In the genomic region with DNA sequence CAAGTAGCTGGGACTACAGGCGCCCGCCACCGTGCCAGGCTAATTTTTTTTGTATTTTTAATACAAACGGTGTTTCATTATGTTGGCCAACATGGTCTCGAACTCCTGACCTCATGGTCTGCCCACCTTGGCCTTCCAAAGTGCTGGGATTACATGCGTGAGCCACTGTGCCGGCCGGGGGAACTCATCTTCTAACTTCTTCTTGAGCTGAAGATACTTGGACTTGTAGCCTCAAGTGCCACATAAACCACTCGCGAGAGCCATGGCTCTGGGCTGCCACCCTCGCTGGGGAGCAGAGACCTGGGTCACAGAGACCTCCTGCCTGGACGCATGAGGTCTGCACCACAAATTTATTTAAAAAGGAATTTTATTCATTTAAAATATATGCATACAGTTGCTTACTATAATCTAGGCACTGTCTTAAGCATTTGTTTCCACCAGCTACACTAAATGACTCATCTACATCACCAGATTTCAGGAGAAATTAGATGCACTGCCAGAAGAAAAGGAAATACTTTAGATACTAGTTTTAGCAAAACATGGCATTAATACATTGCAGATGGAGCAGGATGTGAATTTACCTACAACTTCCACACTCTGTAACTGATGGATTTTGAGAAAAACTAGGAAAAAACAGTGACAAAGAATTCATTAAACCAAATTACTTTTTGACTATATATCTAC, we compare ENCODE assay signal across 20 cellular contexts. TPM values are rescaled to one million over a fixed set of nuclear protein-coding genes. Genes with fewer than 3 reads are reported as not detected.
DNase-seq lines count a peak whose midpoint lies in the region; FAIRE-seq and TF ChIP-seq lines count a peak whose summit lies in the region.
"Had no signal": no experiment of that assay in that cellular context is flagged by ENCODE, and none has a peak within 500 bp of the region (broad histone marks: within the 10 kb centered on the region; RNA-seq: fewer than 3 reads in every experiment).

No MANE protein-coding gene starts in this region.

- no peaks in the 10 kb centered on the region for H3K79me2 ChIP-seq in mammary epithelial cell (ENCODE audit: insufficient read depth, low read length)
- no peaks in the 10 kb centered on the region for H3K79me2 ChIP-seq in astrocyte (ENCODE audit: insufficient read depth, low read length)

- no peak for TF ChIP-seq POLR2A in breast epithelium (IDR thresholded peaks at IDR 0.05)

- peak; percentile 17 for FAIRE-seq in astrocyte (lab: Jason Lieb, UNC)

- CTCF ChIA-PET in mammary epithelial cell (lab: Charles Lee; ENCODE audit: low non-redundant PET): interaction anchor here (0.7 kb wide), 1 partner anchor 57 kb away, joined by 5 read pairs; no protein-coding TSS in a partner anchor

- H3K4me1 Mint-ChIP-seq in astrocyte (ENCODE audit: low read depth, unreplicated experiment): no peaks in the 10 kb centered on the region
- H3K4me1 Mint-ChIP-seq: H9 had no signal

- BruUV-seq in mammary epithelial cell (replicated peaks; lab: Mats Ljungman, UMichigan): no TSS peak

- WGBS in mammary epithelial cell (ENCODE audit: low coverage, missing lambda C conversion rate): 96% methylated on average over 11 of the region's 12 CpGs

- no peak overlapping the region for H3K9ac ChIP-seq in mammary epithelial cell (ENCODE audit: insufficient read depth, low read length)
- H3K9ac ChIP-seq in astrocyte (ENCODE audit: low read length): no peak overlapping the region

- no peaks in the 10 kb centered on the region for H3K9me3 Mint-ChIP-seq in astrocyte (ENCODE audit: unreplicated experiment)
- H3K9me3 Mint-ChIP-seq: endodermal cell, H9 had no signal

- no peak for TF ChIP-seq CTCF in mammary epithelial cell (conservative IDR thresholded peaks at IDR 0.05 in 1 of 2, IDR thresholded peaks at IDR 0.05 in 1 of 2; ENCODE audit: extremely low read depth in 1 of 2, insufficient read depth in 1 of 2, low read depth in 1 of 2, low read length in 2 of 2)
- TF ChIP-seq CTCF in breast epithelium (IDR thresholded peaks at IDR 0.05): no peak
- TF ChIP-seq CTCF in astrocyte (IDR thresholded peaks at IDR 0.05; ENCODE audit: insufficient read depth, low read depth, low read length): no peak
- TF ChIP-seq CTCF in fibroblast of pulmonary artery (IDR thresholded peaks at IDR 0.05; ENCODE audit: low read length, missing control alignments): no peak

- H3K27ac ChIP-seq in mammary epithelial cell (ENCODE audit: insufficient read depth, low read depth, low read length) (no peak overlapping the region), breast epithelium (no peak overlapping the region), astrocyte (ENCODE audit: low read depth, low read length) (no peak overlapping the region)
- H3K27ac ChIP-seq: 22Rv1, heart right ventricle, sigmoid colon, thyroid gland, VCaP had no signal

- no peak overlapping the region for H2AFZ ChIP-seq in mammary epithelial cell (ENCODE audit: low read depth, low read length)
- H2AFZ ChIP-seq in astrocyte (ENCODE audit: low read depth, low read length): no peak overlapping the region

- H3K27me3 ChIP-seq in mammary epithelial cell (ENCODE audit: insufficient read depth, low read length) (no peaks in the 10 kb centered on the region), breast epithelium (no peaks in the 10 kb centered on the region), astrocyte (ENCODE audit: insufficient read depth, low read length) (no peaks in the 10 kb centered on the region)
- H3K27me3 ChIP-seq: heart right ventricle, sigmoid colon, thyroid gland had no signal

- no peak overlapping the region for H3K4me3 Mint-ChIP-seq in astrocyte (ENCODE audit: unreplicated experiment)
- H3K4me3 Mint-ChIP-seq: endodermal cell, H9 had no signal

- H4K20me1 ChIP-seq in mammary epithelial cell (ENCODE audit: insufficient read depth, low read length) (no peaks in the 10 kb centered on the region), astrocyte (ENCODE audit: insufficient read depth, low read length) (no peaks in the 10 kb centered on the region)

- no peaks in the 10 kb centered on the region for H3K9me3 ChIP-seq in mammary epithelial cell (replicated peaks; ENCODE audit: insufficient read depth, low read length)
- H3K9me3 ChIP-seq in breast epithelium: no peaks in the 10 kb centered on the region
- no peaks in the 10 kb centered on the region for H3K9me3 ChIP-seq in astrocyte (ENCODE audit: insufficient read depth, low read depth, low read length)
- H3K9me3 ChIP-seq: heart right ventricle, sigmoid colon, thyroid gland had no signal

- H3K36me3 Mint-ChIP-seq in astrocyte (ENCODE audit: low read depth, unreplicated experiment): no peaks in the 10 kb centered on the region

- DNase-seq in mammary epithelial cell (peak; percentile 22), breast epithelium (ENCODE audit: low spot score in 2 of 2) (no peak), astrocyte (ENCODE audit: low read depth) (peak; percentile 75), fibroblast of pulmonary artery (ENCODE audit: low read depth) (peak; percentile 79), hypothalamus (lab: John Stamatoyannopoulos, UW) (no peak), cortex of kidney (lab: John Stamatoyannopoulos, UW) (no peak)
- DNase-seq in stimulated activated CD4-positive, alpha-beta T cell treated with anti-CD3 and anti-CD28 coated beads, Interleukin-2, amount 100 ng/mL, for 24 hours: no peak
- no peak for DNase-seq in activated CD8-positive, alpha-beta memory T cell treated with anti-CD3 and anti-CD28 coated beads for 24 hours
- DNase-seq: activated effector memory CD4-positive, alpha-beta T cell treated with anti-CD3 and anti-CD28 coated beads, Interleukin-2, amount 50 U/mL, for 16 hours; endodermal cell; H9; heart right ventricle; midbrain; MM.1S; NCI-H2029; sigmoid colon; stimulated activated CD4-positive, alpha-beta T cell treated with anti-CD3 and anti-CD28 coated beads, Interleukin-4, amount 100 ng/mL, for 24 hours; thyroid gland had no signal

- in situ Hi-C loops in mammary epithelial cell (cut with MboI; ENCODE audit: low sequenced_read_pairs in 2 of 2): no loop called here

- H3K4me3 ChIP-seq in mammary epithelial cell (replicated peaks in 1 of 3; ENCODE audit: insufficient read depth in 1 of 3, low read depth in 2 of 3, low read length in 3 of 3) (no peak overlapping the region), breast epithelium (no peak overlapping the region), astrocyte (ENCODE audit: insufficient read depth, low read depth, low read length) (no peak overlapping the region), fibroblast of pulmonary artery (replicated peaks; ENCODE audit: low read depth, low read length) (no peak overlapping the region)
- H3K4me3 ChIP-seq: heart right ventricle, sigmoid colon, thyroid gland had no signal

- intact Hi-C loops in mammary epithelial cell (cut with micrococcal nuclease) (no loop called here), breast epithelium (cut with DNase I; ENCODE audit: low total_unique reads) (no loop called here)

- no peak overlapping the region for H3K27ac Mint-ChIP-seq in astrocyte (ENCODE audit: unreplicated experiment)
- H3K27ac Mint-ChIP-seq: endodermal cell had no signal

- H3K36me3 ChIP-seq in mammary epithelial cell (ENCODE audit: insufficient read depth, low read length) (no peaks in the 10 kb centered on the region), breast epithelium (no peaks in the 10 kb centered on the region), astrocyte (ENCODE audit: insufficient read depth, low read length) (no peaks in the 10 kb centered on the region)
- H3K36me3 ChIP-seq: heart right ventricle, sigmoid colon, thyroid gland had no signal

- H3K4me2 ChIP-seq in mammary epithelial cell (ENCODE audit: insufficient read depth, low read depth, low read length): no peak overlapping the region
- no peak overlapping the region for H3K4me2 ChIP-seq in astrocyte (ENCODE audit: low read length)

- peaks cover 2% of the 10 kb centered on the region for H3K4me1 ChIP-seq in mammary epithelial cell (ENCODE audit: insufficient read depth, low read length)
- no peaks in the 10 kb centered on the region for H3K4me1 ChIP-seq in breast epithelium
- peaks cover 5% of the 10 kb centered on the region for H3K4me1 ChIP-seq in astrocyte (ENCODE audit: insufficient read depth, low read length)
- H3K4me1 ChIP-seq: heart right ventricle, sigmoid colon, thyroid gland had no signal

- dilution Hi-C loops in mammary epithelial cell (cut with HindIII; ENCODE audit: low sequenced_read_pairs): no loop called here

- peaks cover 4% of the 10 kb centered on the region for H3K27me3 Mint-ChIP-seq in astrocyte (ENCODE audit: low read depth, unreplicated experiment)

RNA-seq across cellular contexts. Expression of gene PUM1, which starts 29.9 kb away (rescaled TPM):
- total RNA-seq in mammary epithelial cell (100 to 1,000 TPM in 1 of 2 donors, 10 to 100 TPM in 1; 91.2 to 107 TPM), breast epithelium (100 to 1,000 TPM in 2 of 3 donors, 10 to 100 TPM in 1; 93.8 to 149 (median 116) TPM), astrocyte (131 and 143 TPM in 2 replicates)
- polyA plus RNA-seq in mammary epithelial cell: 94.7 TPM
- polyA minus RNA-seq in mammary epithelial cell: 265 TPM

Comparison
In these comparisons a context has a peak if more than half of its experiments do, and no peak if none do; other contexts are left out.
1. DNase-seq: peak in mammary epithelial cell (single experiment), astrocyte (single experiment) and fibroblast of pulmonary artery (single experiment); none in breast epithelium (0 of 2), stimulated activated CD4-positive, alpha-beta T cell treated with anti-CD3 and anti-CD28 coated beads, Interleukin-2, amount 100 ng/mL, for 24 hours (0 of 2), hypothalamus (0 of 51), activated CD8-positive, alpha-beta memory T cell treated with anti-CD3 and anti-CD28 coated beads for 24 hours (single experiment) and cortex of kidney (single experiment).